Comparison of ENCODE assay signal across 18 cellular contexts in genomic region chr17:80442764-80443163, GRCh38. TPM values are rescaled to one million over a fixed set of nuclear protein-coding genes. Genes with fewer than 3 reads are reported as not detected.
A peak's percentile ranks its signal among the peaks of the same experiment; 100 is the strongest.
DNase-seq lines count a peak whose midpoint lies in the region; TF ChIP-seq lines count a peak whose summit lies in the region.
"Had no signal": no experiment of that assay in that cellular context is flagged by ENCODE, and none has a peak within 500 bp of the region (broad histone marks: within the 10 kb centered on the region; RNA-seq: fewer than 3 reads in every experiment).

No MANE protein-coding gene starts in this region.

- no peak overlapping the region for H3K27ac ChIP-seq in neural progenitor cell
- H3K27ac ChIP-seq: 22Rv1; A549; BLaER1 treated with 17β-estradiol and CSF1 and Interleukin-3, amounts not matched to agents 10 nM and 100 nM; C4-2B had no signal

- H3K4me3 Mint-ChIP-seq in brain (peak overlapping the region in 2 of 5 experiments; percentile 3 to 21), neural progenitor cell (peak overlapping the region; percentile 43)
- H3K4me3 Mint-ChIP-seq: B cell; CD4-positive, alpha-beta T cell; CD8-positive, alpha-beta T cell had no signal

- DNase-seq in NCI-H1694 treated with DMSO at 0.1 percent for 48 hours (lab: John Stamatoyannopoulos, UW) (peak; percentile 20), NCI-H1694 (lab: John Stamatoyannopoulos, UW) (no peak), neural progenitor cell (ENCODE audit: low spot score) (no peak), ecto neural progenitor cell (ENCODE audit: low spot score) (no peak)
- no peak for DNase-seq in activated CD4-positive, CD25-positive, alpha-beta regulatory T cell (lab: John Stamatoyannopoulos, UW)
- DNase-seq: AML-193; Caco-2; Calu3; CD4-positive, alpha-beta T cell; CD8-positive, alpha-beta T cell; DMS79 treated with DMSO at 0.1 percent for 48 hours; GF-D8 had no signal

- TF ChIP-seq CTCF in brain (conservative IDR thresholded peaks at IDR 0.05) (no peak), neural progenitor cell (IDR thresholded peaks at IDR 0.05) (no peak)

- H3K4me1 Mint-ChIP-seq in brain (peaks cover 49% of the 10 kb centered on the region), neural progenitor cell (peaks cover 11% of the 10 kb centered on the region)
- H3K4me1 Mint-ChIP-seq: B cell had no signal

- H2AFZ ChIP-seq in neural progenitor cell (replicated peaks), result no peak overlapping the region

- no peak overlapping the region for H3K4me2 ChIP-seq in neural progenitor cell
- H3K4me2 ChIP-seq: A549; BLaER1 treated with 17β-estradiol and CSF1 and Interleukin-3, amounts not matched to agents 10 nM and 100 nM had no signal

- H3K27me3 Mint-ChIP-seq in brain (no peaks in the 10 kb centered on the region), neural progenitor cell (ENCODE audit: insufficient read depth, low read depth) (peaks cover 15% of the 10 kb centered on the region)

- H3K4me3 ChIP-seq in neural progenitor cell, result no peak overlapping the region
- H3K4me3 ChIP-seq: A549; BLaER1 treated with 17β-estradiol and CSF1 and Interleukin-3, amounts not matched to agents 10 nM and 100 nM had no signal

- H3K9me3 Mint-ChIP-seq in brain (no peaks in the 10 kb centered on the region), neural progenitor cell (no peaks in the 10 kb centered on the region)
- H3K9me3 Mint-ChIP-seq: CD4-positive, alpha-beta T cell; CD8-positive, alpha-beta T cell had no signal

- H3K27ac Mint-ChIP-seq in brain, result peak overlapping the region in 4 of 5 experiments; percentile 44 to 83 (median 74)
- H3K27ac Mint-ChIP-seq in neural progenitor cell, result no peak overlapping the region
- H3K27ac Mint-ChIP-seq: B cell; CD4-positive, alpha-beta T cell; CD8-positive, alpha-beta T cell had no signal

- peaks cover 24% of the 10 kb centered on the region for H3K27me3 ChIP-seq in neural progenitor cell

- no peaks in the 10 kb centered on the region for H3K36me3 ChIP-seq in neural progenitor cell
- H3K36me3 ChIP-seq: BLaER1 treated with 17β-estradiol and CSF1 and Interleukin-3, amounts not matched to agents 10 nM and 100 nM had no signal

- H3K9me3 ChIP-seq in neural progenitor cell (ENCODE audit: low read depth), result no peaks in the 10 kb centered on the region
- H3K9me3 ChIP-seq: A549; BLaER1 treated with 17β-estradiol and CSF1 and Interleukin-3, amounts not matched to agents 10 nM and 100 nM; Caco-2 had no signal

- H3K36me3 Mint-ChIP-seq in brain (no peaks in the 10 kb centered on the region), neural progenitor cell (no peaks in the 10 kb centered on the region)
- H3K36me3 Mint-ChIP-seq: CD8-positive, alpha-beta T cell had no signal

- H3F3A ChIP-seq in neural progenitor cell (ENCODE audit: low read depth), result peaks cover 6% of the 10 kb centered on the region

- H3K79me2 ChIP-seq in neural progenitor cell (ENCODE audit: low read depth), result no peaks in the 10 kb centered on the region

- H4K20me1 ChIP-seq in neural progenitor cell (ENCODE audit: low read depth), result peaks cover 29% of the 10 kb centered on the region

- H3K4me1 ChIP-seq in neural progenitor cell, result no peaks in the 10 kb centered on the region
- H3K4me1 ChIP-seq: BLaER1 treated with 17β-estradiol and CSF1 and Interleukin-3, amounts not matched to agents 10 nM and 100 nM; Caco-2 had no signal

- no peak overlapping the region for H3K9ac ChIP-seq in neural progenitor cell
- H3K9ac ChIP-seq: BLaER1 treated with 17β-estradiol and CSF1 and Interleukin-3, amounts not matched to agents 10 nM and 100 nM had no signal

RNA-seq across cellular contexts. Expression of gene ENDOV, which starts 27.8 kb away (rescaled TPM):
- polyA plus RNA-seq in brain (ENCODE audit: insufficient read depth, low read depth, low replicate concordance), result 32.0 TPM
- 9.7 and 13.8 TPM in 2 replicates for total RNA-seq in neural progenitor cell (ENCODE audit: low replicate concordance)

RNA-seq across cellular contexts. Expression of gene NPTX1, which starts 33.6 kb away (rescaled TPM):
- polyA plus RNA-seq in brain (ENCODE audit: insufficient read depth, low read depth, low replicate concordance), result 22.4 TPM
- total RNA-seq in neural progenitor cell (ENCODE audit: low replicate concordance), result 2.6 and 3.8 TPM in 2 replicates
